8 cellular contexts compared by ENCODE assay signal in the genomic region with DNA sequence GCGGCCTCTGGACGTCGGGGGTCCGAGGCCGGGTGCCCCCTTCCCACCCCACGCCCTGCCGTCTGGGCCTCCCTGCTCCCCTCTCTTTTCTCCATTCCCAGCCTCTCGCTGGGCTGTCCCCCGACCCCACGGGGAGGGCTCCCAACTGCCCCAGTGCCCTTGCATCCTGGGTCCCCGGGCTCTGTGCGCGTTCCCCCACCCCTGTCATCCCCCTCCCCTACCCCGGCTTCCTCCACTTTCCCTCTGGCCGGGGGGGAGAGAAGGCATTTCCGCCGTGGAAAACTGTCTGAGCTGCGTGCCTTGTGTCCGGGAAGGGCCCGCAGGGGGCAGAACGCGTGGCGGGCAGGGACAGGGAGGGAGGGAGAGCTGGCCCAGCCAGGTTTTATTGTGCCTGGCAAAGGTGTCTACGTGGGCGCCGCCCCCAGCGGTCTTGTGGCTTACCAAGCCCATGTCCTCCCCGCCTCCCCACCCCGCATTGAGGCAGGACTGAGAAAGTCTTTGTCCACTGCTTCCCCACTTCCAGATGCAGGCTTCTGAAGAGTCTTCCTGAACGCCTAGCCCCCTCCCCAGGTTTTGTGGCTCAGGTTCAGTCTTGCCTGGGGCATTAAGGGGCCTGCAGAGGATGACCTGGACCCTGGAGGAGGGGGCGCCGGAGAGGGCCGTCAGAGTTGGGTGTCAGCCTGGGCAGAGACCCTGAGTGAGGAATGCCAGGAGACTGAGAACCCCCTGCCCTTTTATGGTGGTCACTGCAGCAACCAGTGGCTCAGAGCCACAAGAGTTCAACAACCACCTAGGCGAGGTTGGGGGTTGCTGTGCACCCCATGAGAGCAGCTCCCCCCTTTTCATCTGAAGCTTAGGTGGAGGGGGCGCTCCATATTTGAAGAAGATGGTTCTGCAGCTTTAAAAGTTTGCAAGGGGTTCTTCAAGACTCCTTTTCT. TPM values are rescaled to one million over a fixed set of nuclear protein-coding genes. Genes with fewer than 3 reads are reported as not detected.
DNase-seq lines count a peak whose midpoint lies in the region; ATAC-seq and TF ChIP-seq lines count a peak whose summit lies in the region.

No MANE protein-coding gene starts in this region.

- TF ChIP-seq CTCF in spleen (IDR thresholded peaks at IDR 0.05 in 8 of 11, conservative IDR thresholded peaks at IDR 0.05 in 3 of 11) = peak in 1 of 11 experiments; percentile 7

- H3K9me3 ChIP-seq in iPS-18c (ENCODE audit: control insufficient read depth, insufficient read depth, low read length) = no peaks in the 10 kb centered on the region
- no peaks in the 10 kb centered on the region for H3K9me3 ChIP-seq in spleen

- peaks cover 33 to 87% (median 64%) of the 10 kb centered on the region in 6 donors for H3K4me1 ChIP-seq in spleen

- H3K36me3 ChIP-seq in spleen = no peaks in the 10 kb centered on the region

- peak overlapping the region in 7 of 8 donors; percentile 46 to 84 (median 74) for H3K27ac ChIP-seq in spleen

- TF ChIP-seq EP300 in Ishikawa (IDR thresholded peaks at IDR 0.05; ENCODE audit: borderline replicate concordance) = peak; percentile 33; the same call in 1 of the 2 replicates

- intact Hi-C loops in spleen (cut with DNase I; ENCODE audit: low total_unique reads) = no loop called here

- H3K4me3 ChIP-seq in iPS-18c (ENCODE audit: insufficient read depth, low read depth, low read length) (peak overlapping the region; percentile 88), spleen (peak overlapping the region in 7 of 8 donors; percentile 54 to 82 (median 67))

- DNase-seq in COLO668 (lab: John Stamatoyannopoulos, UW; ENCODE audit: unreplicated experiment) (peak; percentile 30), anterior cingulate cortex (lab: John Stamatoyannopoulos, UW) (peak in 38 of 58 donors; percentile 26 to 79 (median 50)), spleen (peak; percentile 85), foreskin melanocyte (no peak)

- whole genome bisulfite sequencing in spleen, 5 donors = 9 to 15% (median 11%) methylated on average over 20 to 35 of the region's 35 CpGs

- no peak for TF ChIP-seq POLR2A in spleen (IDR thresholded peaks at IDR 0.05)

- no peak for TF ChIP-seq RAD21 in Ishikawa (IDR thresholded peaks at IDR 0.05; ENCODE audit: low read depth)

- peaks cover 0 to 53% (median 13%) of the 10 kb centered on the region in 7 donors for H3K27me3 ChIP-seq in spleen (replicated peaks in 1 of 7)

- ATAC-seq in GM21381 (IDR thresholded peaks at IDR 0.05; ENCODE audit: unreplicated experiment) = no peak
- no peak for ATAC-seq in HG02938 (IDR thresholded peaks at IDR 0.05; ENCODE audit: unreplicated experiment)

TF ChIP-seq in Ishikawa, 13 proteins besides CTCF, POLR2A, EP300 and RAD21:
- TF ChIP-seq, protein P1, sequence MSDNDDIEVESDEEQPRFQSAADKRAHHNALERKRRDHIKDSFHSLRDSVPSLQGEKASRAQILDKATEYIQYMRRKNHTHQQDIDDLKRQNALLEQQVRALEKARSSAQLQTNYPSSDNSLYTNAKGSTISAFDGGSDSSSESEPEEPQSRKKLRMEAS (IDR thresholded peaks at IDR 0.05) = 0 out of 2 replicates have a peak, but pooled peaks have one; percentile 34
- TF ChIP-seq NFIC (IDR thresholded peaks at IDR 0.05) (peak; percentile 26; the same call in 1 of the 2 replicates), ZBTB7A (IDR thresholded peaks at IDR 0.05; ENCODE audit: low read depth) (peak; percentile 59; the same call in 1 of the 2 replicates), CREB1 (IDR thresholded peaks at IDR 0.05; ENCODE audit: low read depth) (no peak), TCF12 (IDR thresholded peaks at IDR 0.05; ENCODE audit: low read depth) (0 out of 2 replicates have a peak, but pooled peaks have one; percentile 47)

RNA-seq across cellular contexts. Expression of a gene that starts 1.3 kb away (rescaled TPM):
- 100 to 1,000 TPM in 2 of 7 donors, 10 to 100 TPM in 5; 58.5 to 150 (median 87.6) TPM for total RNA-seq in spleen
- 100 to 1,000 TPM in 2 of 3 donors, 10 to 100 TPM in 1; 97.5 to 148 (median 108) TPM for polyA plus RNA-seq in spleen

RNA-seq across cellular contexts. Expression of a gene that starts 59.0 kb away (rescaled TPM):
- 1 to 10 TPM; 2.5 to 6.8 (median 5.2) TPM for total RNA-seq in spleen
- polyA plus RNA-seq in spleen = 1 to 10 TPM in 2 of 3 donors, under 1 TPM in 1; 0.86 to 2.0 (median 1.7) TPM
